Comparison of ENCODE assay signal across 19 cellular contexts in the genomic region with DNA sequence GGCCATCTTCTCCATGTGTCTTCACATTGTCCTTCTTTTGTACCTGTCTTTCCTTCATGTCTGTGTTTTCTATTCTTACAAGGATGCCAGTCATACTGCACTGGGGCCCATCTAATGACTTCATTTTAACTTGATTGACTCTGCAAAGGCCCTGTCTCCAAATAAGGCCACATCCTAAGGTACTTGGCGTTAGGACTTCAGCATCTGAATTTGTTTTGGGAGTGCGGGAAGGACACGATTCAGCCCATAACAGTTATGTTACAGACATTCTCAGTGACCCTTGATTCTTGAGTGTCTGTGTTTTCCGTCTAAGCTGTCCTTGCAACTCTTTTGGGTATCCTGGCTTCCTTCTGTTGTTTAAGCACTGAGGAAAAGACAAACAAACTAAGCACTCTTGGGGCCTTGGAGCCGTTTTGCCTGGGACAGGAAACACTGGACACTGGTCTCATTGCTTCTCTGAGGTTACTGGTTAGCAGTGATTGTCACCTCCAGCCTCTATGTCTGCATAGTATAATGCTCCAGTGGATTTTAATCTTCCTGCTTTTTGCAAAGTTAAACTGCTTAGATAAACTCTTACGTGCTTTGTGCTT.
A peak's percentile ranks its signal among the peaks of the same experiment; 100 is the strongest.
DNase-seq lines count a peak whose midpoint lies in the region; ATAC-seq, FAIRE-seq and TF ChIP-seq lines count a peak whose summit lies in the region.
"Had no signal": no experiment of that assay in that cellular context is flagged by ENCODE, and none has a peak within 500 bp of the region (broad histone marks: within the 10 kb centered on the region; RNA-seq: fewer than 3 reads in every experiment).

No MANE protein-coding gene starts in this region.

- no peak overlapping the region for H3K9ac ChIP-seq in K562 (ENCODE audit: insufficient read depth in 1 of 2, low read depth in 2 of 2, low read length in 2 of 2)
- no peak overlapping the region for H3K9ac ChIP-seq in neural progenitor cell

- TF ChIP-seq EP300 in K562 (IDR thresholded peaks at IDR 0.05; ENCODE audit: low read length), result no peak
- no peak for TF ChIP-seq EP300 in upper lobe of left lung (IDR thresholded peaks at IDR 0.05)

- in situ Hi-C loops in K562 (cut with MboI), result no loop called here

- no peaks in the 10 kb centered on the region for H3K27me3 Mint-ChIP-seq in neural progenitor cell (ENCODE audit: insufficient read depth, low read depth)
- no peaks in the 10 kb centered on the region for H3K27me3 Mint-ChIP-seq in activated CD4-positive, alpha-beta T cell treated with anti-CD3 and anti-CD28 coated beads, Interleukin-2, amount 10 ng/mL, durations not matched to agents 7 days and 5 days
- H3K27me3 Mint-ChIP-seq: CD4-positive, alpha-beta T cell had no signal

- H3K79me2 ChIP-seq in K562 (ENCODE audit: control insufficient read depth, insufficient read depth, low read length) (no peaks in the 10 kb centered on the region), neural progenitor cell (ENCODE audit: low read depth) (no peaks in the 10 kb centered on the region)

- peaks cover 17% of the 10 kb centered on the region for H3K36me3 Mint-ChIP-seq in neural progenitor cell
- peaks cover 13% of the 10 kb centered on the region for H3K36me3 Mint-ChIP-seq in activated CD4-positive, alpha-beta T cell treated with anti-CD3 and anti-CD28 coated beads, Interleukin-2, amount 10 ng/mL, durations not matched to agents 7 days and 5 days (ENCODE audit: low read depth)

- POLR2A ChIA-PET in K562 (lab: Yijun Ruan, JAX), result interaction anchor here (0.6 kb wide), 1 partner anchor 10 kb away, joined by 4 read pairs; no protein-coding TSS in a partner anchor
- POLR2A ChIA-PET in activated CD4-positive, alpha-beta T cell treated with anti-CD3 and anti-CD28 coated beads, Interleukin-2, amount 10 ng/mL, durations not matched to agents 7 days and 5 days (lab: Charles Lee), result no interaction called here

- H3K4me3 Mint-ChIP-seq in neural progenitor cell, result no peak overlapping the region
- H3K4me3 Mint-ChIP-seq in activated CD4-positive, alpha-beta T cell treated with anti-CD3 and anti-CD28 coated beads, Interleukin-2, amount 10 ng/mL, durations not matched to agents 7 days and 5 days, result no peak overlapping the region
- H3K4me3 Mint-ChIP-seq: CD4-positive, alpha-beta T cell; HFFc6 had no signal

- intact Hi-C loops in K562 (cut with micrococcal nuclease), result no loop called here
- intact Hi-C loops in lower lobe of right lung (cut with DNase I), result no loop called here

- no peaks in the 10 kb centered on the region for H3K4me1 Mint-ChIP-seq in neural progenitor cell
- H3K4me1 Mint-ChIP-seq in activated CD4-positive, alpha-beta T cell treated with anti-CD3 and anti-CD28 coated beads, Interleukin-2, amount 10 ng/mL, durations not matched to agents 7 days and 5 days, result no peaks in the 10 kb centered on the region

- H3K4me3 ChIP-seq in K562, result no peak overlapping the region
- peak overlapping the region; percentile 29 for H3K4me3 ChIP-seq in lower lobe of right lung
- H3K4me3 ChIP-seq in neural progenitor cell, result no peak overlapping the region
- peak overlapping the region in 2 of 4 donors; percentile 19 to 28 for H3K4me3 ChIP-seq in upper lobe of left lung

- no peaks in the 10 kb centered on the region for H3K9me3 ChIP-seq in K562 (replicated peaks; ENCODE audit: control insufficient read depth, insufficient read depth, low read depth, low read length)
- no peaks in the 10 kb centered on the region for H3K9me3 ChIP-seq in lower lobe of right lung
- H3K9me3 ChIP-seq in neural progenitor cell (ENCODE audit: low read depth), result no peaks in the 10 kb centered on the region
- no peaks in the 10 kb centered on the region for H3K9me3 ChIP-seq in upper lobe of left lung

- no TSS peak for BruUV-seq in K562 (replicated peaks; lab: Mats Ljungman, UMichigan)

- H3K9me1 ChIP-seq in K562 (ENCODE audit: control insufficient read depth, insufficient read depth, low read length), result no peaks in the 10 kb centered on the region

- no peak for TF ChIP-seq RAD21 in K562 (CRISPR knock-in tag; conservative IDR thresholded peaks at IDR 0.05 in 1 of 2, IDR thresholded peaks at IDR 0.05 in 1 of 2)

- WGBS in K562 (ENCODE audit: insufficient coverage, low coverage, missing lambda C conversion rate), result 70% methylated on average over 6 of the region's 6 CpGs
- WGBS in upper lobe of left lung, 2 donors, result 52 to 61% methylated on average over 6 of the region's 6 CpGs

- ATAC-seq in K562 (no peak), lower lobe of right lung (peak; percentile 78 to 83), upper lobe of left lung (ENCODE audit: low FRiP score in 2 of 2) (peak; percentile 48 to 62), HG02642 (IDR thresholded peaks at IDR 0.05; ENCODE audit: poor library complexity, unreplicated experiment) (no peak)
- ATAC-seq: HCT116 had no signal

- FAIRE-seq in K562 (lab: Jason Lieb, UNC), result peak; percentile 35
- FAIRE-seq: HTR-8/SVneo had no signal

- no peaks in the 10 kb centered on the region for H3K4me1 ChIP-seq in K562 (replicated peaks in 1 of 2; ENCODE audit: control insufficient read depth in 2 of 2, insufficient read depth in 2 of 2, low read length in 2 of 2)
- H3K4me1 ChIP-seq in lower lobe of right lung, result peaks cover 13% of the 10 kb centered on the region
- H3K4me1 ChIP-seq in neural progenitor cell, result peaks cover 7% of the 10 kb centered on the region
- peaks cover 0 to 11% (median 3%) of the 10 kb centered on the region in 4 donors for H3K4me1 ChIP-seq in upper lobe of left lung

- H3K9me3 Mint-ChIP-seq in neural progenitor cell, result peaks cover 6% of the 10 kb centered on the region
- H3K9me3 Mint-ChIP-seq in activated CD4-positive, alpha-beta T cell treated with anti-CD3 and anti-CD28 coated beads, Interleukin-2, amount 10 ng/mL, durations not matched to agents 7 days and 5 days, result no peaks in the 10 kb centered on the region
- H3K9me3 Mint-ChIP-seq: HFFc6 had no signal

- TF ChIP-seq POLR2A in K562 (conservative IDR thresholded peaks at IDR 0.05), result no peak
- no peak for TF ChIP-seq POLR2A in upper lobe of left lung (IDR thresholded peaks at IDR 0.05)

- no peaks in the 10 kb centered on the region for H3K27me3 ChIP-seq in K562 (ENCODE audit: control insufficient read depth in 2 of 2, insufficient read depth in 2 of 2, low read length in 2 of 2)
- no peaks in the 10 kb centered on the region for H3K27me3 ChIP-seq in lower lobe of right lung (ENCODE audit: low read depth)
- no peaks in the 10 kb centered on the region for H3K27me3 ChIP-seq in neural progenitor cell
- H3K27me3 ChIP-seq in upper lobe of left lung, result no peaks in the 10 kb centered on the region

- 0 out of 2 replicates have a peak, but pooled peaks cover 3% of the 10 kb centered on the region for H4K20me1 ChIP-seq in K562 (replicated peaks; ENCODE audit: control insufficient read depth, insufficient read depth, low read length)
- H4K20me1 ChIP-seq in neural progenitor cell (ENCODE audit: low read depth), result no peaks in the 10 kb centered on the region

- H3K27ac ChIP-seq in K562 (ENCODE audit: extremely low read depth, low read depth, low read length) (no peak overlapping the region), lower lobe of right lung (peak overlapping the region; percentile 62), neural progenitor cell (no peak overlapping the region), upper lobe of left lung (peak overlapping the region; percentile 20 to 57 (median 32))
- H3K27ac ChIP-seq: C4-2B had no signal

- H3K4me2 ChIP-seq in K562 (ENCODE audit: insufficient read depth, low read length) (no peak overlapping the region), neural progenitor cell (no peak overlapping the region)

- H3K36me3 ChIP-seq in K562 (ENCODE audit: control insufficient read depth, insufficient read depth, low read length) (peaks cover 8% of the 10 kb centered on the region; the same call in 2 of the 3 replicates), lower lobe of right lung (peaks cover 21% of the 10 kb centered on the region), neural progenitor cell (peaks cover 10% of the 10 kb centered on the region), upper lobe of left lung (peaks cover 0 to 15% (median 4%) of the 10 kb centered on the region in 4 donors)

- CTCF ChIA-PET in K562 (lab: Yijun Ruan, JAX; ENCODE audit: low intra/inter-chr PET ratio), result no interaction called here
- CTCF ChIA-PET in activated CD4-positive, alpha-beta T cell treated with anti-CD3 and anti-CD28 coated beads, Interleukin-2, amount 10 ng/mL, durations not matched to agents 7 days and 5 days (lab: Charles Lee), result interaction anchor here (2.6 kb wide), 1 partner anchor 17 kb away, joined by 6 read pairs; no protein-coding TSS in a partner anchor

- H3K27ac Mint-ChIP-seq in neural progenitor cell, result peak overlapping the region; percentile 49
- H3K27ac Mint-ChIP-seq in activated CD4-positive, alpha-beta T cell treated with anti-CD3 and anti-CD28 coated beads, Interleukin-2, amount 10 ng/mL, durations not matched to agents 7 days and 5 days, result no peak overlapping the region
- H3K27ac Mint-ChIP-seq: CD4-positive, alpha-beta T cell; HFFc6 had no signal

- TF ChIP-seq CTCF in K562 (IDR thresholded peaks at IDR 0.05 in 2 of 3, conservative IDR thresholded peaks at IDR 0.05 in 1 of 3; ENCODE audit: insufficient read depth in 2 of 3, low read depth in 1 of 3, low read length in 3 of 3) (no peak), lower lobe of right lung (IDR thresholded peaks at IDR 0.05) (no peak), neural progenitor cell (IDR thresholded peaks at IDR 0.05) (no peak), upper lobe of left lung (IDR thresholded peaks at IDR 0.05) (no peak)

- H2AFZ ChIP-seq in K562 (ENCODE audit: low read depth, low read length) (no peak overlapping the region), neural progenitor cell (replicated peaks) (no peak overlapping the region)

- H3F3A ChIP-seq in neural progenitor cell (ENCODE audit: low read depth), result no peaks in the 10 kb centered on the region

- DNase-seq in K562 (ENCODE audit: extremely low read depth in 1 of 4, low spot score in 3 of 4) (no peak), lower lobe of right lung (no peak), neural progenitor cell (ENCODE audit: low spot score) (no peak), upper lobe of left lung (no peak), hepatic stellate cell (ENCODE audit: low spot score) (no peak)
- DNase-seq in activated CD4-positive, alpha-beta T cell treated with anti-CD3 and anti-CD28 coated beads, Interleukin-2, amount 10 ng/mL, durations not matched to agents 7 days and 5 days, result no peak
- DNase-seq: ACHN; CD4-positive, alpha-beta T cell; DMS153; DMS79; GDM1; GOT3; H7; HFFc6; IMR-90 had no signal

TF ChIP-seq in K562, 482 proteins besides CTCF, POLR2A, EP300 and RAD21 (continues in another document):
- TF ChIP-seq ZNF707 (CRISPR knock-in tag; conservative IDR thresholded peaks at IDR 0.05) (no peak), HOXB6 (CRISPR knock-in tag; IDR thresholded peaks at IDR 0.05; ENCODE audit: borderline replicate concordance) (no peak), JUNB (CRISPR knock-in tag; conservative IDR thresholded peaks at IDR 0.05) (no peak)

Comparison
In these comparisons a context has a peak if more than half of its experiments do, and no peak if none do; other contexts are left out.
1. ATAC-seq: peak in lower lobe of right lung (2 of 2) and upper lobe of left lung (2 of 2); none in K562 (single experiment) and HG02642 (single experiment).
2. H3K27ac ChIP-seq: peak in lower lobe of right lung (single experiment) and upper lobe of left lung (4 of 4); none in K562 (single experiment) and neural progenitor cell (single experiment).